1 cellular context compared by ENCODE assay signal in the genomic region with DNA sequence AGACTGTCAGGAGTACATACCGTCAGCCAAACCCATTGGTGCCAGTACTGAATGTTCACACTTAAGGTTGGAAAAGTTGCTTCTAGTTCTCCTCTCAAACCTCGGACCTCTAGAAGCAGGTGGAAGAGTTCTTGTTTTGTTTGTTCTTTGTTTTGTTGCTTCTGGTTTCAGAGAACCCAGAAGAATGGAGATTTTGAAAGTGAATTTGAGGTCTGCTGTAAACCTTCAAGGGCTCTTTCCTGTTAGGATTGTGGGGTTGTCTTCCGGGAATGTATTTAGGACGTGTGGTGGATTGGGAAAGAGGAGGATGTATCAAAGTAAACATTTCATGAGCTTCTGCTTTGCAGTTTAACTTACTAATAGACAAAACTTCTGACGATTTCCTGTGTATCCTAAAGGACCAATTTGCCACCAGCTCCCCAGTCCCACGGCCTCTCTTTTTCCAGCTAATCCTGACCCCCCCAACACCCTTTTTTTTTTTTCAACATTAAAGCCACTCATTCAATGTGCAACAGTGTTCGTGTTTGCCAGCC.
TF ChIP-seq lines count a peak whose summit lies in the region.

No MANE protein-coding gene starts in this region.

TF ChIP-seq in HepG2, 621 proteins besides CTCF, POLR2A, EP300 and RAD21 (continued from another document and continues in another):
- TF ChIP-seq HOMEZ (CRISPR knock-in tag; IDR thresholded peaks at IDR 0.05; ENCODE audit: low read depth): peak; percentile 70; the same call in 1 of the 2 replicates
- 0 out of 2 replicates have a peak, but pooled peaks have one; percentile 8 for TF ChIP-seq HOXA3 (CRISPR knock-in tag; IDR thresholded peaks at IDR 0.05)
- TF ChIP-seq SPEN (CRISPR knock-in tag; IDR thresholded peaks at IDR 0.05; ENCODE audit: low read depth): 0 out of 2 replicates have a peak, but pooled peaks have one; percentile 32
- peak; percentile 67; the same call in 1 of the 2 replicates for TF ChIP-seq ELF1 (CRISPR knock-in tag; IDR thresholded peaks at IDR 0.05)
- peak; percentile 81 for TF ChIP-seq TCF7 (IDR thresholded peaks at IDR 0.05; ENCODE audit: low read depth)
- TF ChIP-seq MIXL1 (CRISPR knock-in tag; IDR thresholded peaks at IDR 0.05): peak; percentile 87
- TF ChIP-seq RFX5 (IDR thresholded peaks at IDR 0.05; ENCODE audit: low read depth, low read length): no peak
- TF ChIP-seq HIVEP1 (CRISPR knock-in tag; IDR thresholded peaks at IDR 0.05): no peak
- peak; percentile 76; the same call in 1 of the 2 replicates for TF ChIP-seq ZNF280D (CRISPR knock-in tag; IDR thresholded peaks at IDR 0.05)
- no peak for TF ChIP-seq ZNF891 (CRISPR knock-in tag; IDR thresholded peaks at IDR 0.05)
- peak; percentile 90; the same call in 1 of the 2 replicates for TF ChIP-seq NFIC (IDR thresholded peaks at IDR 0.05; ENCODE audit: low read length)
- TF ChIP-seq CEBPB (IDR thresholded peaks at IDR 0.05; ENCODE audit: borderline replicate concordance, low read depth, low read length): peak; percentile 75
- TF ChIP-seq, protein P1, sequence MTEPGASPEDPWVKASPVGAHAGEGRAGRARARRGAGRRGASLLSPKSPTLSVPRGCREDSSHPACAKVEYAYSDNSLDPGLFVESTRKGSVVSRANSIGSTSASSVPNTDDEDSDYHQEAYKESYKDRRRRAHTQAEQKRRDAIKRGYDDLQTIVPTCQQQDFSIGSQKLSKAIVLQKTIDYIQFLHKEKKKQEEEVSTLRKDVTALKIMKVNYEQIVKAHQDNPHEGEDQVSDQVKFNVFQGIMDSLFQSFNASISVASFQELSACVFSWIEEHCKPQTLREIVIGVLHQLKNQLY (CRISPR knock-in tag; IDR thresholded peaks at IDR 0.05): peak; percentile 48; the same call in 1 of the 2 replicates
- TF ChIP-seq SALL2 (CRISPR knock-in tag; IDR thresholded peaks at IDR 0.05): 0 out of 2 replicates have a peak, but pooled peaks have one; percentile 46
- no peak for TF ChIP-seq ZSCAN25 (CRISPR knock-in tag; IDR thresholded peaks at IDR 0.05)
- TF ChIP-seq NR2F6 (IDR thresholded peaks at IDR 0.05): no peak
- TF ChIP-seq NR2F6 (CRISPR knock-in tag; IDR thresholded peaks at IDR 0.05): peak; percentile 48; the same call in 1 of the 2 replicates
- TF ChIP-seq GABPB1 (CRISPR knock-in tag; IDR thresholded peaks at IDR 0.05): peak; percentile 59
- TF ChIP-seq RERE (CRISPR knock-in tag; IDR thresholded peaks at IDR 0.05; ENCODE audit: low read depth): peak; percentile 38; the same call in 1 of the 2 replicates
- TF ChIP-seq ELF4 (CRISPR knock-in tag; IDR thresholded peaks at IDR 0.05; ENCODE audit: borderline replicate concordance): 0 out of 2 replicates have a peak, but pooled peaks have one; percentile 57
- TF ChIP-seq RBFOX2 (IDR thresholded peaks at IDR 0.05; ENCODE audit: low read depth, low read length): peak; percentile 48
- TF ChIP-seq GFI1 (CRISPR knock-in tag; IDR thresholded peaks at IDR 0.05; ENCODE audit: borderline replicate concordance): peak; percentile 48; the same call in 1 of the 2 replicates
- TF ChIP-seq NFKBIZ (CRISPR knock-in tag; IDR thresholded peaks at IDR 0.05): peak; percentile 85; the same call in 1 of the 2 replicates
- TF ChIP-seq GLMP (CRISPR knock-in tag; IDR thresholded peaks at IDR 0.05; ENCODE audit: borderline replicate concordance): no peak
- TF ChIP-seq SOX13 (IDR thresholded peaks at IDR 0.05): 0 out of 2 replicates have a peak, but pooled peaks have one; percentile 22
- TF ChIP-seq SOX13 (CRISPR knock-in tag; conservative IDR thresholded peaks at IDR 0.05 in 1 of 2, IDR thresholded peaks at IDR 0.05 in 1 of 2): peak in 1 of 2 experiments; percentile 88; a peak in 2 of 4 replicates
- TF ChIP-seq ZNF207 (IDR thresholded peaks at IDR 0.05; ENCODE audit: borderline replicate concordance): no peak
- TF ChIP-seq NCOA2 (CRISPR knock-in tag; IDR thresholded peaks at IDR 0.05): peak; percentile 99
- peak; percentile 84 for TF ChIP-seq RXRB (CRISPR knock-in tag; IDR thresholded peaks at IDR 0.05; ENCODE audit: borderline replicate concordance)
- TF ChIP-seq GABPA (IDR thresholded peaks at IDR 0.05; ENCODE audit: low read depth, low read length): no peak
- peak; percentile 67 for TF ChIP-seq GABPA (CRISPR knock-in tag; IDR thresholded peaks at IDR 0.05; ENCODE audit: low read depth)
- 0 out of 2 replicates have a peak, but pooled peaks have one; percentile 27 for TF ChIP-seq ZNF124 (CRISPR knock-in tag; IDR thresholded peaks at IDR 0.05)
- TF ChIP-seq HNF4A (CRISPR knock-in tag; IDR thresholded peaks at IDR 0.05): peak; percentile 23; the same call in 1 of the 2 replicates
- TF ChIP-seq, protein P2, sequence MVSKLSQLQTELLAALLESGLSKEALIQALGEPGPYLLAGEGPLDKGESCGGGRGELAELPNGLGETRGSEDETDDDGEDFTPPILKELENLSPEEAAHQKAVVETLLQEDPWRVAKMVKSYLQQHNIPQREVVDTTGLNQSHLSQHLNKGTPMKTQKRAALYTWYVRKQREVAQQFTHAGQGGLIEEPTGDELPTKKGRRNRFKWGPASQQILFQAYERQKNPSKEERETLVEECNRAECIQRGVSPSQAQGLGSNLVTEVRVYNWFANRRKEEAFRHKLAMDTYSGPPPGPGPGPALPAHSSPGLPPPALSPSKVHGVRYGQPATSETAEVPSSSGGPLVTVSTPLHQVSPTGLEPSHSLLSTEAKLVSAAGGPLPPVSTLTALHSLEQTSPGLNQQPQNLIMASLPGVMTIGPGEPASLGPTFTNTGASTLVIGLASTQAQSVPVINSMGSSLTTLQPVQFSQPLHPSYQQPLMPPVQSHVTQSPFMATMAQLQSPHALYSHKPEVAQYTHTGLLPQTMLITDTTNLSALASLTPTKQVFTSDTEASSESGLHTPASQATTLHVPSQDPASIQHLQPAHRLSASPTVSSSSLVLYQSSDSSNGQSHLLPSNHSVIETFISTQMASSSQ (IDR thresholded peaks at IDR 0.05; ENCODE audit: low read depth): peak; percentile 60; the same call in 1 of the 2 replicates
- TF ChIP-seq, protein P2 (CRISPR knock-in tag; IDR thresholded peaks at IDR 0.05; ENCODE audit: borderline replicate concordance): peak; percentile 79; the same call in 1 of the 2 replicates
- TF ChIP-seq FOXC1 (CRISPR knock-in tag; IDR thresholded peaks at IDR 0.05; ENCODE audit: borderline replicate concordance): no peak
- TF ChIP-seq ZFP1 (CRISPR knock-in tag; IDR thresholded peaks at IDR 0.05): 0 out of 2 replicates have a peak, but pooled peaks have one; percentile 74
- peak; percentile 68; the same call in 1 of the 2 replicates for TF ChIP-seq ZNF292 (CRISPR knock-in tag; IDR thresholded peaks at IDR 0.05; ENCODE audit: borderline replicate concordance, low read depth)
- TF ChIP-seq ZSCAN31 (CRISPR knock-in tag; IDR thresholded peaks at IDR 0.05; ENCODE audit: low read depth): peak; percentile 42; the same call in 1 of the 2 replicates
